ENCODE assay signal across 11 cellular contexts in the genomic region with DNA sequence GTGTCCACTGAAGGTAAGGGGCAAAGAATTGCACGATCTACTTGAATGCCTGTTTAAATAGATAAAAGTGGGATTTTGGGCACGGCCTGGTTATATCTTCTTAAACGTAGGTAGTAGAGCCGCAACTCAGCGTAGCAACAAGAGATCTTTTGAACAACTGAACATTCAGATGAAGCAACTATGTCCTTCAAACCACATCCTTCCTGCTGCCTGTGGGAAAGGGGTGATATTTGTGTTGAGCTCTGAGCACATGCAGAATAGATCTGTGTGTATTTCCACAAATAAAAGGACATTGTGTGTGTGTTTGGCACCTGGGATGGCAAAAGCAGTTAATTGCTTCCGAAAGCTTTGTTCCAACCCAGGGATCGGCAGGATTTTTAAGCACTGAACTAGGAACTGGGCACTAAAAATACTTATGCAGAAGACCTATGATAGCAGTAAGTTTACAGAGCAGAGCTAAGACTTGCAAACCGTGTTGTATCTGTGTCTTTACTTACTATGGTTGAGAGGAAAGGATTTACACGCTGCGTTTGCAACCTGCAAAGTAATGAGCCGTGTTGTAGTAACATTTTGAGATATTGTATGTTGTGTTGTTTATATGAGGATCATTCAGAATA.
A peak's percentile ranks its signal among the peaks of the same experiment; 100 is the strongest.
DNase-seq lines count a peak whose midpoint lies in the region; ATAC-seq, FAIRE-seq and TF ChIP-seq lines count a peak whose summit lies in the region.
"Had no signal": no experiment of that assay in that cellular context is flagged by ENCODE, and none has a peak within 500 bp of the region (broad histone marks: within the 10 kb centered on the region; RNA-seq: fewer than 3 reads in every experiment).

No MANE protein-coding gene starts in this region.

- H3F3A ChIP-seq in SK-N-SH (replicated peaks; ENCODE audit: insufficient read depth), result no peaks in the 10 kb centered on the region

- no peaks in the 10 kb centered on the region for H3K9me3 ChIP-seq in CD8-positive, alpha-beta T cell (ENCODE audit: low read length)
- H3K9me3 ChIP-seq in pancreas (no peaks in the 10 kb centered on the region), SK-N-SH (no peaks in the 10 kb centered on the region)
- H3K9me3 ChIP-seq: body of pancreas had no signal

- H3K4me2 ChIP-seq in SK-N-SH, result no peak overlapping the region

- CTCF ChIA-PET in CD8-positive, alpha-beta T cell (lab: Charles Lee), result interaction anchor here (0.9 to 1.8 kb wide), 7 partner anchors 10 to 178 kb away, joined by 3 to 8 read pairs (median 4); no protein-coding TSS in a partner anchor
- CTCF ChIA-PET in SK-N-SH (lab: Yijun Ruan, JAX), result interaction anchor here (1.6 kb wide), 1 partner anchor 25 kb away, joined by 4 read pairs; no protein-coding TSS in a partner anchor

- no peak for TF ChIP-seq RAD21 in SK-N-SH (IDR thresholded peaks at IDR 0.05; ENCODE audit: low read length)

- TF ChIP-seq CTCF in CD8-positive, alpha-beta T cell (IDR thresholded peaks at IDR 0.05), result no peak
- TF ChIP-seq CTCF in pancreas (IDR thresholded peaks at IDR 0.05), result no peak
- no peak for TF ChIP-seq CTCF in SK-N-SH (IDR thresholded peaks at IDR 0.05)
- TF ChIP-seq CTCF in HFFc6 (IDR thresholded peaks at IDR 0.05), result no peak

- H3K4me1 ChIP-seq in CD8-positive, alpha-beta T cell (ENCODE audit: insufficient read depth, low read length), result peaks cover 53% of the 10 kb centered on the region
- H3K4me1 ChIP-seq in pancreas (peaks cover 0 to 11% (median 0%) of the 10 kb centered on the region in 3 donors), SK-N-SH (ENCODE audit: control insufficient read depth in 1 of 2, insufficient read depth in 2 of 2, low read depth in 1 of 2, low read length in 1 of 2) (peaks cover 0 to 21% of the 10 kb centered on the region in 2 experiments; a peak in 2 of 4 replicates)

- no peaks in the 10 kb centered on the region for H3K79me2 ChIP-seq in SK-N-SH (ENCODE audit: insufficient read depth)

- H3K36me3 ChIP-seq in CD8-positive, alpha-beta T cell (ENCODE audit: insufficient read depth, low read length), result no peaks in the 10 kb centered on the region
- no peaks in the 10 kb centered on the region for H3K36me3 ChIP-seq in pancreas
- H3K36me3 ChIP-seq in SK-N-SH (replicated peaks in 1 of 2; ENCODE audit: control insufficient read depth in 1 of 2, insufficient read depth in 2 of 2, low read length in 1 of 2), result no peaks in the 10 kb centered on the region

- no peak overlapping the region for H2AFZ ChIP-seq in SK-N-SH (ENCODE audit: low read depth)

- H3K27me3 Mint-ChIP-seq in CD8-positive, alpha-beta T cell (ENCODE audit: low read depth), result no peaks in the 10 kb centered on the region
- H3K27me3 Mint-ChIP-seq in activated T-helper 1 cell treated with anti-CD3 and anti-CD28 coated beads, Interleukin-12 subunit alpha, Interleukin-12 subunit beta, Interleukin-2, Interleukin-4 antibody, amounts not matched to agents 30 ng/mL and 10 ng/mL and 1 ng/mL, durations not matched to agents 14 hours and 24 hours and 36 hours (ENCODE audit: insufficient read depth), result no peaks in the 10 kb centered on the region
- no peaks in the 10 kb centered on the region for H3K27me3 Mint-ChIP-seq in HFFc6 (ENCODE audit: insufficient read depth)

- H3K27ac ChIP-seq in CD8-positive, alpha-beta T cell (ENCODE audit: low read depth, low read length), result peak overlapping the region; percentile 84
- H3K27ac ChIP-seq in pancreas (no peak overlapping the region), SK-N-SH (ENCODE audit: low read depth in 2 of 2, low read length in 1 of 2) (peak overlapping the region in 1 of 2 experiments; percentile 55; a peak in 2 of 4 replicates)

- H3K4me3 ChIP-seq in CD8-positive, alpha-beta T cell (ENCODE audit: low read depth, low read length), result peak overlapping the region; percentile 64
- H3K4me3 ChIP-seq in pancreas (no peak overlapping the region), SK-N-SH (ENCODE audit: low read depth in 2 of 2, low read length in 1 of 2) (no peak overlapping the region; a peak in 1 of 4 replicates)
- H3K4me3 ChIP-seq: body of pancreas had no signal

- peaks cover 25% of the 10 kb centered on the region for H3K36me3 Mint-ChIP-seq in CD8-positive, alpha-beta T cell
- peaks cover 6% of the 10 kb centered on the region for H3K36me3 Mint-ChIP-seq in activated T-helper 1 cell treated with anti-CD3 and anti-CD28 coated beads, Interleukin-12 subunit alpha, Interleukin-12 subunit beta, Interleukin-2, Interleukin-4 antibody, amounts not matched to agents 30 ng/mL and 10 ng/mL and 1 ng/mL, durations not matched to agents 14 hours and 24 hours and 36 hours (ENCODE audit: low read depth)
- no peaks in the 10 kb centered on the region for H3K36me3 Mint-ChIP-seq in HFFc6 (ENCODE audit: low read depth)

- H3K4me1 Mint-ChIP-seq in CD8-positive, alpha-beta T cell (ENCODE audit: low read depth), result peaks cover 47% of the 10 kb centered on the region
- H3K4me1 Mint-ChIP-seq in activated T-helper 1 cell treated with anti-CD3 and anti-CD28 coated beads, Interleukin-12 subunit alpha, Interleukin-12 subunit beta, Interleukin-2, Interleukin-4 antibody, amounts not matched to agents 30 ng/mL and 10 ng/mL and 1 ng/mL, durations not matched to agents 14 hours and 24 hours and 36 hours (ENCODE audit: low read depth), result peaks cover 37% of the 10 kb centered on the region
- H3K4me1 Mint-ChIP-seq in HFFc6 (ENCODE audit: low read depth), result 0 out of 2 replicates have a peak, but pooled peaks cover 7% of the 10 kb centered on the region

- H3K27me3 ChIP-seq in CD8-positive, alpha-beta T cell (ENCODE audit: insufficient read depth, low read length), result no peaks in the 10 kb centered on the region
- H3K27me3 ChIP-seq in pancreas (no peaks in the 10 kb centered on the region), SK-N-SH (ENCODE audit: insufficient read depth) (no peaks in the 10 kb centered on the region)
- H3K27me3 ChIP-seq: body of pancreas had no signal

- no peak overlapping the region for H3K4me3 Mint-ChIP-seq in CD8-positive, alpha-beta T cell
- H3K4me3 Mint-ChIP-seq in activated T-helper 1 cell treated with anti-CD3 and anti-CD28 coated beads, Interleukin-12 subunit alpha, Interleukin-12 subunit beta, Interleukin-2, Interleukin-4 antibody, amounts not matched to agents 30 ng/mL and 10 ng/mL and 1 ng/mL, durations not matched to agents 14 hours and 24 hours and 36 hours, result peak overlapping the region; percentile 90
- no peak overlapping the region for H3K4me3 Mint-ChIP-seq in HFFc6

- no peak overlapping the region for H3K9ac ChIP-seq in SK-N-SH

- peak overlapping the region; percentile 96 for H3K27ac Mint-ChIP-seq in CD8-positive, alpha-beta T cell
- H3K27ac Mint-ChIP-seq in activated T-helper 1 cell treated with anti-CD3 and anti-CD28 coated beads, Interleukin-12 subunit alpha, Interleukin-12 subunit beta, Interleukin-2, Interleukin-4 antibody, amounts not matched to agents 30 ng/mL and 10 ng/mL and 1 ng/mL, durations not matched to agents 14 hours and 24 hours and 36 hours, result peak overlapping the region; percentile 96
- no peak overlapping the region for H3K27ac Mint-ChIP-seq in HFFc6

- peak in 6 of 7 experiments; percentile 14 to 72 (median 50) for DNase-seq in CD8-positive, alpha-beta T cell
- DNase-seq in SKM-1 (lab: John Stamatoyannopoulos, UW; ENCODE audit: unreplicated experiment) (peak; percentile 90), pancreas (no peak), HT-29 (ENCODE audit: low spot score) (no peak), SK-N-SH (no peak), HFFc6 (no peak), hippocampal formation (lab: John Stamatoyannopoulos, UW) (no peak)
- DNase-seq in activated T-helper 1 cell treated with anti-CD3 and anti-CD28 coated beads, Interleukin-12 subunit alpha, Interleukin-12 subunit beta, Interleukin-2, Interleukin-4 antibody, amounts not matched to agents 30 ng/mL and 10 ng/mL and 1 ng/mL, durations not matched to agents 14 hours and 24 hours and 36 hours (ENCODE audit: low spot score), result peak; percentile 59

- TF ChIP-seq EP300 in SK-N-SH (IDR thresholded peaks at IDR 0.05; ENCODE audit: borderline replicate concordance in 1 of 2, low read depth in 1 of 2, low read length in 1 of 2), result no peak

- H3K9me3 Mint-ChIP-seq in CD8-positive, alpha-beta T cell, result no peaks in the 10 kb centered on the region
- no peaks in the 10 kb centered on the region for H3K9me3 Mint-ChIP-seq in activated T-helper 1 cell treated with anti-CD3 and anti-CD28 coated beads, Interleukin-12 subunit alpha, Interleukin-12 subunit beta, Interleukin-2, Interleukin-4 antibody, amounts not matched to agents 30 ng/mL and 10 ng/mL and 1 ng/mL, durations not matched to agents 14 hours and 24 hours and 36 hours
- no peaks in the 10 kb centered on the region for H3K9me3 Mint-ChIP-seq in HFFc6

- 59 to 69% methylated on average over 11 of the region's 11 CpGs for WGBS in pancreas, 2 donors
- 86% methylated on average over 11 of the region's 11 CpGs for WGBS in SK-N-SH (ENCODE audit: low lambda C conversion rate)

- POLR2A ChIA-PET in CD8-positive, alpha-beta T cell (lab: Charles Lee), result interaction anchor here (0.8 to 2.3 kb wide), 9 partner anchors 9 to 168 kb away, joined by 3 to 18 read pairs (median 4); no protein-coding TSS in a partner anchor
- POLR2A ChIA-PET in SK-N-SH (lab: Yijun Ruan, JAX), result interaction anchor here (0.6 kb wide), 1 partner anchor 136 kb away, joined by 3 read pairs; no protein-coding TSS in a partner anchor

- no peak for FAIRE-seq in pancreas (lab: Jason Lieb, UNC)
- FAIRE-seq: keratinocyte had no signal

- intact Hi-C loops in CD8-positive, alpha-beta T cell (cut with DNase I, micrococcal nuclease), result loop anchor here in 1 of 2 experiments (5.0 to 10.0 kb wide), 3 partner anchors 75 to 175 kb away; no protein-coding TSS in a partner anchor
- intact Hi-C loops in activated T-helper 1 cell treated with anti-CD3 and anti-CD28 coated beads, Interleukin-12 subunit alpha, Interleukin-12 subunit beta, Interleukin-2, Interleukin-4 antibody, amounts not matched to agents 30 ng/mL and 10 ng/mL and 1 ng/mL, durations not matched to agents 14 hours and 24 hours and 36 hours (cut with micrococcal nuclease), result loop anchor here (1.0 to 5.0 kb wide), 5 partner anchors 10 to 178 kb away; no protein-coding TSS in a partner anchor
- intact Hi-C loops in pancreas (cut with DNase I), result no loop called here

- no peaks in the 10 kb centered on the region for H3K9me2 ChIP-seq in SK-N-SH

- no peaks in the 10 kb centered on the region for H4K20me1 ChIP-seq in SK-N-SH (ENCODE audit: insufficient read depth)

- peak; percentile 81 for ATAC-seq in CD8-positive, alpha-beta T cell
- ATAC-seq in pancreas, result peak in 3 of 4 donors; percentile 19 to 36 (median 33)
- ATAC-seq: HCT116 had no signal

TF ChIP-seq in SK-N-SH, 30 proteins besides CTCF, POLR2A, EP300 and RAD21 (continues in another document):
- TF ChIP-seq RCOR1 (IDR thresholded peaks at IDR 0.05; ENCODE audit: low read length), result no peak
- no peak for TF ChIP-seq MEF2A (IDR thresholded peaks at IDR 0.05; ENCODE audit: borderline replicate concordance, low read depth)
- TF ChIP-seq RXRA (IDR thresholded peaks at IDR 0.05; ENCODE audit: borderline replicate concordance, low read depth), result no peak
- no peak for TF ChIP-seq NRF1 (IDR thresholded peaks at IDR 0.05; ENCODE audit: low read depth, low read length)

Comparison
In these comparisons a context has a peak if more than half of its experiments do, and no peak if none do; other contexts are left out.
1. DNase-seq: peak in CD8-positive, alpha-beta T cell (6 of 7), SKM-1 (single experiment) and activated T-helper 1 cell treated with anti-CD3 and anti-CD28 coated beads, Interleukin-12 subunit alpha, Interleukin-12 subunit beta, Interleukin-2, Interleukin-4 antibody, amounts not matched to agents 30 ng/mL and 10 ng/mL and 1 ng/mL, durations not matched to agents 14 hours and 24 hours and 36 hours (single experiment); none in pancreas (0 of 6), HT-29 (single experiment), SK-N-SH (single experiment), HFFc6 (single experiment) and hippocampal formation (0 of 2).